1 cellular context compared by ENCODE assay signal in the genomic region with DNA sequence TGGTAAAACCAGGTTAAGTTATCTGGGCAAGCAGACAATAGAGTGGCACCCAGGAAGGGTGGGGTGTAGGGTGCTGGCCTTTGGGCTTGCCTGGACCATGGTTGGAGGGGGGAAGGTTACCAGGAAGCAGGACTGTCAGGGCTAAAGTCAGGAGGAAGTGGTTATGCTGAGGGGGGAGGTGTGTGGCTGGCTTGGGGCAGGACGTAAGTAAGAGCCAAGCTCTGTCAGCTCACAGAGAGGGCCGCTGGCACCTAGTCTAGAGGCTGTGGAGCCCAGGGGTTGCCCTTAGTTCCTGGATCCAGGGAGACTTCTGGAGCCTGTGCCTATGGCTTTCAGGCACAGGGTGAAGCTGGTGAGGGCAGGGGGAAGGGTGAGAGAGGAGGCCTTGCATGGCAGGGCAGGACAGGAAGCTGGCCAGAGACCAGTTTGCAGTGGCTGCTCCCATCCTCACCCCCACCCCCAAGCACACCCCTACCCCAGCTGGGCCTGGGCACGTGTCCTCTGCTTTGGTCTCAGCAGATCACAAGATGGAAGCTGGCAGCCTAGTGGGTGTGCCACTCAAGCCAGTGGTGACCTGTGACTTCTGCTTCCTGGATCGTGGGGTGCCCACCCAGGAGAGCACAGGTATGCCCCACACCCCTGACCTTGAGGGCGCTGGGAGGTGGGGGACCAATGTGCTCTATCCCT.
TF ChIP-seq lines count a peak whose summit lies in the region.

No MANE protein-coding gene starts in this region.

TF ChIP-seq in GM23338, 12 proteins besides CTCF, POLR2A, EP300 and RAD21 (continued from another document):
- TF ChIP-seq, protein P1, sequence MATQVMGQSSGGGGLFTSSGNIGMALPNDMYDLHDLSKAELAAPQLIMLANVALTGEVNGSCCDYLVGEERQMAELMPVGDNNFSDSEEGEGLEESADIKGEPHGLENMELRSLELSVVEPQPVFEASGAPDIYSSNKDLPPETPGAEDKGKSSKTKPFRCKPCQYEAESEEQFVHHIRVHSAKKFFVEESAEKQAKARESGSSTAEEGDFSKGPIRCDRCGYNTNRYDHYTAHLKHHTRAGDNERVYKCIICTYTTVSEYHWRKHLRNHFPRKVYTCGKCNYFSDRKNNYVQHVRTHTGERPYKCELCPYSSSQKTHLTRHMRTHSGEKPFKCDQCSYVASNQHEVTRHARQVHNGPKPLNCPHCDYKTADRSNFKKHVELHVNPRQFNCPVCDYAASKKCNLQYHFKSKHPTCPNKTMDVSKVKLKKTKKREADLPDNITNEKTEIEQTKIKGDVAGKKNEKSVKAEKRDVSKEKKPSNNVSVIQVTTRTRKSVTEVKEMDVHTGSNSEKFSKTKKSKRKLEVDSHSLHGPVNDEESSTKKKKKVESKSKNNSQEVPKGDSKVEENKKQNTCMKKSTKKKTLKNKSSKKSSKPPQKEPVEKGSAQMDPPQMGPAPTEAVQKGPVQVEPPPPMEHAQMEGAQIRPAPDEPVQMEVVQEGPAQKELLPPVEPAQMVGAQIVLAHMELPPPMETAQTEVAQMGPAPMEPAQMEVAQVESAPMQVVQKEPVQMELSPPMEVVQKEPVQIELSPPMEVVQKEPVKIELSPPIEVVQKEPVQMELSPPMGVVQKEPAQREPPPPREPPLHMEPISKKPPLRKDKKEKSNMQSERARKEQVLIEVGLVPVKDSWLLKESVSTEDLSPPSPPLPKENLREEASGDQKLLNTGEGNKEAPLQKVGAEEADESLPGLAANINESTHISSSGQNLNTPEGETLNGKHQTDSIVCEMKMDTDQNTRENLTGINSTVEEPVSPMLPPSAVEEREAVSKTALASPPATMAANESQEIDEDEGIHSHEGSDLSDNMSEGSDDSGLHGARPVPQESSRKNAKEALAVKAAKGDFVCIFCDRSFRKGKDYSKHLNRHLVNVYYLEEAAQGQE (IDR thresholded peaks at IDR 0.05; ENCODE audit: unreplicated experiment): no peak
- TF ChIP-seq STAT1 (IDR thresholded peaks at IDR 0.05; ENCODE audit: unreplicated experiment) (no peak), EZH2 (IDR thresholded peaks at IDR 0.05; ENCODE audit: low read depth, unreplicated experiment) (no peak), CREB1 (CRISPR knock-in tag; IDR thresholded peaks at IDR 0.05; ENCODE audit: low read depth) (no peak), ZNF331 (CRISPR knock-in tag; IDR thresholded peaks at IDR 0.05; ENCODE audit: low read depth) (no peak), ZNF114 (CRISPR knock-in tag; IDR thresholded peaks at IDR 0.05) (no peak), POLR2AphosphoS5 (IDR thresholded peaks at IDR 0.05; ENCODE audit: low read depth) (no peak), NANOG (IDR thresholded peaks at IDR 0.05; ENCODE audit: borderline replicate concordance) (no peak), JUNB (IDR thresholded peaks at IDR 0.05; ENCODE audit: unreplicated experiment) (no peak)
- TF ChIP-seq, protein P2, sequence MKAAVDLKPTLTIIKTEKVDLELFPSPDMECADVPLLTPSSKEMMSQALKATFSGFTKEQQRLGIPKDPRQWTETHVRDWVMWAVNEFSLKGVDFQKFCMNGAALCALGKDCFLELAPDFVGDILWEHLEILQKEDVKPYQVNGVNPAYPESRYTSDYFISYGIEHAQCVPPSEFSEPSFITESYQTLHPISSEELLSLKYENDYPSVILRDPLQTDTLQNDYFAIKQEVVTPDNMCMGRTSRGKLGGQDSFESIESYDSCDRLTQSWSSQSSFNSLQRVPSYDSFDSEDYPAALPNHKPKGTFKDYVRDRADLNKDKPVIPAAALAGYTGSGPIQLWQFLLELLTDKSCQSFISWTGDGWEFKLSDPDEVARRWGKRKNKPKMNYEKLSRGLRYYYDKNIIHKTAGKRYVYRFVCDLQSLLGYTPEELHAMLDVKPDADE (IDR thresholded peaks at IDR 0.05): no peak
- TF ChIP-seq, protein P3, sequence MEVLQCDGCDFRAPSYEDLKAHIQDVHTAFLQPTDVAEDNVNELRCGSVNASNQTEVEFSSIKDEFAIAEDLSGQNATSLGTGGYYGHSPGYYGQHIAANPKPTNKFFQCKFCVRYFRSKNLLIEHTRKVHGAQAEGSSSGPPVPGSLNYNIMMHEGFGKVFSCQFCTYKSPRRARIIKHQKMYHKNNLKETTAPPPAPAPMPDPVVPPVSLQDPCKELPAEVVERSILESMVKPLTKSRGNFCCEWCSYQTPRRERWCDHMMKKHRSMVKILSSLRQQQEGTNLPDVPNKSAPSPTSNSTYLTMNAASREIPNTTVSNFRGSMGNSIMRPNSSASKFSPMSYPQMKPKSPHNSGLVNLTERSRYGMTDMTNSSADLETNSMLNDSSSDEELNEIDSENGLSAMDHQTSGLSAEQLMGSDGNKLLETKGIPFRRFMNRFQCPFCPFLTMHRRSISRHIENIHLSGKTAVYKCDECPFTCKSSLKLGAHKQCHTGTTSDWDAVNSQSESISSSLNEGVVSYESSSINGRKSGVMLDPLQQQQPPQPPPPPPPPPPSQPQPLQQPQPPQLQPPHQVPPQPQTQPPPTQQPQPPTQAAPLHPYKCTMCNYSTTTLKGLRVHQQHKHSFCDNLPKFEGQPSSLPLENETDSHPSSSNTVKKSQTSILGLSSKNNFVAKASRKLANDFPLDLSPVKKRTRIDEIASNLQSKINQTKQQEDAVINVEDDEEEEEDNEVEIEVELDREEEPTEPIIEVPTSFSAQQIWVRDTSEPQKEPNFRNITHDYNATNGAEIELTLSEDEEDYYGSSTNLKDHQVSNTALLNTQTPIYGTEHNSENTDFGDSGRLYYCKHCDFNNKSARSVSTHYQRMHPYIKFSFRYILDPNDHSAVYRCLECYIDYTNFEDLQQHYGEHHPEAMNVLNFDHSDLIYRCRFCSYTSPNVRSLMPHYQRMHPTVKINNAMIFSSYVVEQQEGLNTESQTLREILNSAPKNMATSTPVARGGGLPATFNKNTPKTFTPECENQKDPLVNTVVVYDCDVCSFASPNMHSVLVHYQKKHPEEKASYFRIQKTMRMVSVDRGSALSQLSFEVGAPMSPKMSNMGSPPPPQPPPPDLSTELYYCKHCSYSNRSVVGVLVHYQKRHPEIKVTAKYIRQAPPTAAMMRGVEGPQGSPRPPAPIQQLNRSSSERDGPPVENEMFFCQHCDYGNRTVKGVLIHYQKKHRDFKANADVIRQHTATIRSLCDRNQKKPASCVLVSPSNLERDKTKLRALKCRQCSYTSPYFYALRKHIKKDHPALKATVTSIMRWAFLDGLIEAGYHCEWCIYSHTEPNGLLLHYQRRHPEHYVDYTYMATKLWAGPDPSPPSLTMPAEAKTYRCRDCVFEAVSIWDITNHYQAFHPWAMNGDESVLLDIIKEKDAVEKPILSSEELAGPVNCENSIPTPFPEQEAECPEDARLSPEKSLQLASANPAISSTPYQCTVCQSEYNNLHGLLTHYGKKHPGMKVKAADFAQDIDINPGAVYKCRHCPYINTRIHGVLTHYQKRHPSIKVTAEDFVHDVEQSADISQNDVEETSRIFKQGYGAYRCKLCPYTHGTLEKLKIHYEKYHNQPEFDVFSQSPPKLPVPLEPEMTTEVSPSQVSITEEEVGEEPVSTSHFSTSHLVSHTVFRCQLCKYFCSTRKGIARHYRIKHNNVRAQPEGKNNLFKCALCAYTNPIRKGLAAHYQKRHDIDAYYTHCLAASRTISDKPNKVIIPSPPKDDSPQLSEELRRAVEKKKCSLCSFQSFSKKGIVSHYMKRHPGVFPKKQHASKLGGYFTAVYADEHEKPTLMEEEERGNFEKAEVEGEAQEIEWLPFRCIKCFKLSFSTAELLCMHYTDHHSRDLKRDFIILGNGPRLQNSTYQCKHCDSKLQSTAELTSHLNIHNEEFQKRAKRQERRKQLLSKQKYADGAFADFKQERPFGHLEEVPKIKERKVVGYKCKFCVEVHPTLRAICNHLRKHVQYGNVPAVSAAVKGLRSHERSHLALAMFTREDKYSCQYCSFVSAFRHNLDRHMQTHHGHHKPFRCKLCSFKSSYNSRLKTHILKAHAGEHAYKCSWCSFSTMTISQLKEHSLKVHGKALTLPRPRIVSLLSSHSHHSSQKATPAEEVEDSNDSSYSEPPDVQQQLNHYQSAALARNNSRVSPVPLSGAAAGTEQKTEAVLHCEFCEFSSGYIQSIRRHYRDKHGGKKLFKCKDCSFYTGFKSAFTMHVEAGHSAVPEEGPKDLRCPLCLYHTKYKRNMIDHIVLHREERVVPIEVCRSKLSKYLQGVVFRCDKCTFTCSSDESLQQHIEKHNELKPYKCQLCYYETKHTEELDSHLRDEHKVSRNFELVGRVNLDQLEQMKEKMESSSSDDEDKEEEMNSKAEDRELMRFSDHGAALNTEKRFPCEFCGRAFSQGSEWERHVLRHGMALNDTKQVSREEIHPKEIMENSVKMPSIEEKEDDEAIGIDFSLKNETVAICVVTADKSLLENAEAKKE (CRISPR knock-in tag; IDR thresholded peaks at IDR 0.05): no peak
